In the genomic region with DNA sequence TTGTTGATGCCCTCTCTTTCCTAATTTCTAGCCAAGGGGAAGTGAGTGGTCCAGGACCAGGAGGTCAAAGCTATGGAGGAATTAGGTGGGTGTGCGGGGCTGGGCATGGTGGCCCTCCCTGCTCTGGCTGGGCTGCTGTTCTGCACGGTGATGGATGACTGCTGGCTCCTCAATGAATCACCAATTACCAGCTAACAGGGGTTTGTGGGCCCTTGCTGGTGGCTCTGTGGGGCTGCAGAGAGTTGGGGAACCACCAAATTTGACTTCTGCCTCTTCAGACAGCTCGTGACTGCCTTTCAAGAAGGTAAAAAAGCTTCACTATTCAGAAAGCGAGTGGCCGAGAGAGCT, we compare ENCODE assay signal across 2 cellular contexts.
A peak's percentile ranks its signal among the peaks of the same experiment; 100 is the strongest.
TF ChIP-seq lines count a peak whose summit lies in the region.

No MANE protein-coding gene starts in this region.

TF ChIP-seq in SK-N-SH, 30 proteins besides CTCF, POLR2A, EP300 and RAD21:
- no peak for TF ChIP-seq GATA2 (CRISPR knock-in tag; IDR thresholded peaks at IDR 0.05)
- peak; percentile 30; the same call in 1 of the 2 replicates for TF ChIP-seq FOSL2 (IDR thresholded peaks at IDR 0.05; ENCODE audit: borderline replicate concordance, low read depth)
- TF ChIP-seq PBX3 (IDR thresholded peaks at IDR 0.05), result peak; percentile 75

TF ChIP-seq in HepG2, 621 proteins besides CTCF, POLR2A, EP300 and RAD21:
- no peak for TF ChIP-seq TFDP1 (CRISPR knock-in tag; IDR thresholded peaks at IDR 0.05; ENCODE audit: borderline replicate concordance)
- TF ChIP-seq, protein P1, sequence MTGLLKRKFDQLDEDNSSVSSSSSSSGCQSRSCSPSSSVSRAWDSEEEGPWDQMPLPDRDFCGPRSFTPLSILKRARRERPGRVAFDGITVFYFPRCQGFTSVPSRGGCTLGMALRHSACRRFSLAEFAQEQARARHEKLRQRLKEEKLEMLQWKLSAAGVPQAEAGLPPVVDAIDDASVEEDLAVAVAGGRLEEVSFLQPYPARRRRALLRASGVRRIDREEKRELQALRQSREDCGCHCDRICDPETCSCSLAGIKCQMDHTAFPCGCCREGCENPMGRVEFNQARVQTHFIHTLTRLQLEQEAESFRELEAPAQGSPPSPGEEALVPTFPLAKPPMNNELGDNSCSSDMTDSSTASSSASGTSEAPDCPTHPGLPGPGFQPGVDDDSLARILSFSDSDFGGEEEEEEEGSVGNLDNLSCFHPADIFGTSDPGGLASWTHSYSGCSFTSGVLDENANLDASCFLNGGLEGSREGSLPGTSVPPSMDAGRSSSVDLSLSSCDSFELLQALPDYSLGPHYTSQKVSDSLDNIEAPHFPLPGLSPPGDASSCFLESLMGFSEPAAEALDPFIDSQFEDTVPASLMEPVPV (CRISPR knock-in tag; IDR thresholded peaks at IDR 0.05), result no peak
- no peak for TF ChIP-seq ZNF891 (CRISPR knock-in tag; IDR thresholded peaks at IDR 0.05)
- TF ChIP-seq NPAS2 (CRISPR knock-in tag; IDR thresholded peaks at IDR 0.05; ENCODE audit: borderline replicate concordance), result no peak
- no peak for TF ChIP-seq YEATS4 (CRISPR knock-in tag; IDR thresholded peaks at IDR 0.05; ENCODE audit: borderline replicate concordance)
